ENCODE assay signal across 1 cellular context in the genomic region with DNA sequence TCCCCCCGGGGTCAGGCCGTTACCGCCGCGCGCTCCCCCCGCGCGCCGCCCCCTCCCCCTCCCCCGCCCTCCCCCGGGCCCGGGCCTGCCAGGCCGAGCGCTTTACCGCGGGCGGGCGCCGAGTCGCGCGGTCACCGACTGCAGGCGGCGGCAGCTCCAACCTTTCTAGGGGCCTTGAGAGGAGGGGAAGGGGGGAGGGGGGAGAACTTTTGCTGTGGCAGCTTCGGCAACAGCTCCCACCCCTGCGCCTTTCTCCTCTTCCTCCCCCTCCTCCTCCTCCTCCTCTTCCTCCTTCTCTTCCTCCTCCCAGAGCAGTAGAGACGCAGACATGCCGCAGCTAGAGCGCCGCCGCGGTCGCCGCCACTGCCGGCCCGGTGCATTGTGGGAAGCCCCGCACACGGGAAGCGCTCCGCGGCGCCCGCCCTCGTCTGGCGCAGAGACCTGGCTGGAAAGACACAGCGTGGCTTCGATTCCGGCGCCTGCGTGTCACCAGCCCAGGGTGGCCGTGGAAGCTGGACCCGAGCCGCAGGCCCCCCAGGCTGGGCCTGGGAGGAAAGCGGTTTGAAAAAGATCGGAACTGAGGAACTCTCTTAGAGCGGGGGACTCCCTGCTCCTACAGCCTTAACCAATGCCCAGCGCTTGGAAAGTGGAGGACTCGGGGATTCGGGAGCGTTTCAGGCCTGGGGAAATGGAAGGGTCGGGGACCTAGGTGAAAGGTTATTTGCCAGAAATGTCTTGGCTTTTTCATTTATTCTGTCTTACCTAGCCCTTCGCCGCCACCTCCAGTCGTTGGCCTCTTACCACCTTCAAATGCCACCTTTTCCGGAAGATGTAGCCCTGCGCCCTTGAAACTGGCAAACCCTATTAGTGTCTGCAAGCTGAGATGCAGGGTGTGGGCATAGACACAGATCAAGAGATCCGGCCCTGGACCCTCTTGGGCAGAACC.
TF ChIP-seq lines count a peak whose summit lies in the region.

A gene with protein sequence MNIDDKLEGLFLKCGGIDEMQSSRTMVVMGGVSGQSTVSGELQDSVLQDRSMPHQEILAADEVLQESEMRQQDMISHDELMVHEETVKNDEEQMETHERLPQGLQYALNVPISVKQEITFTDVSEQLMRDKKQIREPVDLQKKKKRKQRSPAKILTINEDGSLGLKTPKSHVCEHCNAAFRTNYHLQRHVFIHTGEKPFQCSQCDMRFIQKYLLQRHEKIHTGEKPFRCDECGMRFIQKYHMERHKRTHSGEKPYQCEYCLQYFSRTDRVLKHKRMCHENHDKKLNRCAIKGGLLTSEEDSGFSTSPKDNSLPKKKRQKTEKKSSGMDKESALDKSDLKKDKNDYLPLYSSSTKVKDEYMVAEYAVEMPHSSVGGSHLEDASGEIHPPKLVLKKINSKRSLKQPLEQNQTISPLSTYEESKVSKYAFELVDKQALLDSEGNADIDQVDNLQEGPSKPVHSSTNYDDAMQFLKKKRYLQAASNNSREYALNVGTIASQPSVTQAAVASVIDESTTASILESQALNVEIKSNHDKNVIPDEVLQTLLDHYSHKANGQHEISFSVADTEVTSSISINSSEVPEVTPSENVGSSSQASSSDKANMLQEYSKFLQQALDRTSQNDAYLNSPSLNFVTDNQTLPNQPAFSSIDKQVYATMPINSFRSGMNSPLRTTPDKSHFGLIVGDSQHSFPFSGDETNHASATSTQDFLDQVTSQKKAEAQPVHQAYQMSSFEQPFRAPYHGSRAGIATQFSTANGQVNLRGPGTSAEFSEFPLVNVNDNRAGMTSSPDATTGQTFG (minus strand): TSS at position 330 of the 946 bp plus-strand sequence. CDS start 61,685 bp downstream, outside the sequence.

TF ChIP-seq in H1, 55 proteins besides CTCF, POLR2A, EP300 and RAD21:
- peak; percentile 81 for TF ChIP-seq POLR2AphosphoS5 (IDR thresholded peaks at IDR 0.05; ENCODE audit: low read depth, low read length)
- TF ChIP-seq CEBPB (IDR thresholded peaks at IDR 0.05; ENCODE audit: low read depth, low read length), result no peak
- 0 out of 2 replicates have a peak, but pooled peaks have one; percentile 19 for TF ChIP-seq SP4 (IDR thresholded peaks at IDR 0.05; ENCODE audit: low read length)
- no peak for TF ChIP-seq HDAC6 (IDR thresholded peaks at IDR 0.05; ENCODE audit: low read depth, low read length)
- TF ChIP-seq CHD2 (IDR thresholded peaks at IDR 0.05; ENCODE audit: low read length), result 0 out of 2 replicates have a peak, but pooled peaks have one; percentile 35
- TF ChIP-seq EGR1 (IDR thresholded peaks at IDR 0.05; ENCODE audit: borderline replicate concordance, low read depth, low read length), result peak; percentile 83
- no peak for TF ChIP-seq TCF12 (IDR thresholded peaks at IDR 0.05; ENCODE audit: low read depth, low read length)
- TF ChIP-seq RNF2 (IDR thresholded peaks at IDR 0.05; ENCODE audit: borderline replicate concordance, low read depth, low read length, missing control alignments, poor library complexity, severe bottlenecking), result no peak
- peak; percentile 22; the same call in 1 of the 2 replicates for TF ChIP-seq CREB1 (IDR thresholded peaks at IDR 0.05)
- peak in 1 of 2 experiments; percentile 83; a peak in 2 of 4 replicates for TF ChIP-seq SIN3A (conservative IDR thresholded peaks at IDR 0.05 in 1 of 2, IDR thresholded peaks at IDR 0.05 in 1 of 2; ENCODE audit: low read depth in 1 of 2, low read length in 2 of 2)
- TF ChIP-seq CHD1 (IDR thresholded peaks at IDR 0.05; ENCODE audit: low read depth, low read length), result no peak
- TF ChIP-seq SP1 (IDR thresholded peaks at IDR 0.05; ENCODE audit: low read depth, low read length), result no peak
- TF ChIP-seq SRF (IDR thresholded peaks at IDR 0.05; ENCODE audit: low read depth, low read length), result no peak
- TF ChIP-seq SP2 (IDR thresholded peaks at IDR 0.05; ENCODE audit: low read length), result peak; percentile 87
- TF ChIP-seq GTF2F1 (IDR thresholded peaks at IDR 0.05; ENCODE audit: borderline replicate concordance, low read depth, low read length), result peak; percentile 72; the same call in 1 of the 2 replicates
- TF ChIP-seq, protein P1, sequence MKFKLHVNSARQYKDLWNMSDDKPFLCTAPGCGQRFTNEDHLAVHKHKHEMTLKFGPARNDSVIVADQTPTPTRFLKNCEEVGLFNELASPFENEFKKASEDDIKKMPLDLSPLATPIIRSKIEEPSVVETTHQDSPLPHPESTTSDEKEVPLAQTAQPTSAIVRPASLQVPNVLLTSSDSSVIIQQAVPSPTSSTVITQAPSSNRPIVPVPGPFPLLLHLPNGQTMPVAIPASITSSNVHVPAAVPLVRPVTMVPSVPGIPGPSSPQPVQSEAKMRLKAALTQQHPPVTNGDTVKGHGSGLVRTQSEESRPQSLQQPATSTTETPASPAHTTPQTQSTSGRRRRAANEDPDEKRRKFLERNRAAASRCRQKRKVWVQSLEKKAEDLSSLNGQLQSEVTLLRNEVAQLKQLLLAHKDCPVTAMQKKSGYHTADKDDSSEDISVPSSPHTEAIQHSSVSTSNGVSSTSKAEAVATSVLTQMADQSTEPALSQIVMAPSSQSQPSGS (IDR thresholded peaks at IDR 0.05; ENCODE audit: low read length), result no peak
- TF ChIP-seq, protein P2, sequence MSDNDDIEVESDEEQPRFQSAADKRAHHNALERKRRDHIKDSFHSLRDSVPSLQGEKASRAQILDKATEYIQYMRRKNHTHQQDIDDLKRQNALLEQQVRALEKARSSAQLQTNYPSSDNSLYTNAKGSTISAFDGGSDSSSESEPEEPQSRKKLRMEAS (IDR thresholded peaks at IDR 0.05), result peak; percentile 67
- TF ChIP-seq RBBP5 (IDR thresholded peaks at IDR 0.05; ENCODE audit: borderline replicate concordance, low read depth, low read length), result no peak
- TF ChIP-seq KDM4A (IDR thresholded peaks at IDR 0.05; ENCODE audit: low read depth, low read length, severe bottlenecking), result peak; percentile 83
- TF ChIP-seq KDM1A (IDR thresholded peaks at IDR 0.05; ENCODE audit: borderline replicate concordance, low read length), result no peak
- TF ChIP-seq BACH1 (IDR thresholded peaks at IDR 0.05; ENCODE audit: low read length), result 0 out of 2 replicates have a peak, but pooled peaks have one; percentile 18
- peak; percentile 67 for TF ChIP-seq TAF7 (optimal IDR thresholded peaks at IDR 0.05; ENCODE audit: borderline replicate concordance, low read depth, low read length)
- 0 out of 2 replicates have a peak, but pooled peaks have one; percentile 22 for TF ChIP-seq GABPA (IDR thresholded peaks at IDR 0.05; ENCODE audit: borderline replicate concordance, insufficient read depth, low read length)
- peak; percentile 91 for TF ChIP-seq ASH2L (IDR thresholded peaks at IDR 0.05; ENCODE audit: low read length)
- TF ChIP-seq TBP (IDR thresholded peaks at IDR 0.05; ENCODE audit: low read depth, low read length), result peak; percentile 72
- TF ChIP-seq TAF1 (IDR thresholded peaks at IDR 0.05; ENCODE audit: low read depth, low read length), result peak; percentile 93
- TF ChIP-seq HDAC2 (IDR thresholded peaks at IDR 0.05; ENCODE audit: borderline replicate concordance in 1 of 2, low read depth in 2 of 2, low read length in 2 of 2), result peak in 1 of 2 experiments; percentile 57; a peak in 2 of 4 replicates
- peak; percentile 90 for TF ChIP-seq PHF8 (conservative IDR thresholded peaks at IDR 0.05; ENCODE audit: low read depth, low read length)
- no peak for TF ChIP-seq EZH2 (IDR thresholded peaks at IDR 0.05; ENCODE audit: low read depth, low read length, severe bottlenecking)
- TF ChIP-seq POU5F1 (IDR thresholded peaks at IDR 0.05; ENCODE audit: low read depth, low read length), result no peak
- TF ChIP-seq TEAD4 (IDR thresholded peaks at IDR 0.05; ENCODE audit: low read depth, low read length), result peak; percentile 76
TF ChIP-seq in H1: peak in this region for 19.
